ENCODE assay signal across 8 cellular contexts in the genomic region with DNA sequence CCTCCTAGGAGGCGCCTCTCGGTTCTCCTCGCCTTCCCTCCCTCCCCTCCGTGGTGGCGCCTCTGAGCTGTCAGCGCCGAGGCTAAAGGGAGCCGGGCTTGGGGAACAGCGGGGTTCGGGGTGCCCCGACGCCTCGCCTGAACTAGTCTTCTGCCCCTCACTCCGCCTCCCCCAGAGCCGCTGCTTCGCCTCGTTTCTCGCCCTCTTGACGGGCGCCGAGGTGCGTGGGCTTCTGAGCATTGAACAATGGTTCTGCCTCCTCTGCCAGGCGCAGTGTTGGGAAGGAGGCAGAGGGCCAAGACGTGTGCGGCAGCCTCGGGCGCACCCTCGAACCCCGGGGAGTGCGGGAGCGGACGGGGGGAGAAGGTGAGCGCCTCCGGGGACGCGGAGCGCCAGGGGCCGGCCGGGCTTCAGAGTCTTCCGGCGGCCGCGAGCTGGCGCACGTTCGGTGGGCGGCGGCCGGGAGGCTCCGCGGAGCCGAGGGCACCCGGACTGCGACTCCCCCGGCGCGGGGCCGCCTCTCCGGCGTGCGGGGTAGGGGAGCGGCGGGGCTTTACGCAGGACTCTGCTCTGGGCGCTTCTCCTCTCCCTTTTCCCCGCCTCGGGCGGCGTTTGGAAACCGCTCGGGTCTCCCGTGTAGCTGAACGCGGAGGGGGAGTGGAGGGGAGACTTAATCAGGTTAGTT. TPM values are rescaled to one million over a fixed set of nuclear protein-coding genes. Genes with fewer than 3 reads are reported as not detected.
DNase-seq lines count a peak whose midpoint lies in the region; ATAC-seq, FAIRE-seq and TF ChIP-seq lines count a peak whose summit lies in the region.

No MANE protein-coding gene starts in this region.

- TF ChIP-seq CTCF in A673 (conservative IDR thresholded peaks at IDR 0.05; ENCODE audit: low read depth, low read length) (no peak), RWPE1 (conservative IDR thresholded peaks at IDR 0.05; ENCODE audit: low read depth) (0 out of 2 replicates have a peak, but pooled peaks have one; percentile 6), cardiac fibroblast (IDR thresholded peaks at IDR 0.05; ENCODE audit: low read depth, low read length) (no peak)

- H3K4me1 ChIP-seq in A673 (ENCODE audit: insufficient read depth, low read length, poor library complexity, severe bottlenecking): no peaks in the 10 kb centered on the region

- no peak for TF ChIP-seq POLR2A in GM12892 (IDR thresholded peaks at IDR 0.05; ENCODE audit: low read depth, low read length)

- peak; percentile 35 for DNase-seq in A673 (ENCODE audit: low spot score)
- peak; percentile 25 for DNase-seq in GM12892 (ENCODE audit: insufficient read length)
- DNase-seq in RWPE1 (ENCODE audit: low spot score): no peak
- DNase-seq in cardiac fibroblast (ENCODE audit: low read depth in 2 of 2): peak; percentile 22 to 24
- peak; percentile 26 to 39 for DNase-seq in left colon
- DNase-seq in stimulated activated CD4-positive, alpha-beta T cell treated with anti-CD3 and anti-CD28 coated beads, Interleukin-4, amount 100 ng/mL, for 1 hour: peak; percentile 11
- DNase-seq in HUDEP-2 (lab: John Stamatoyannopoulos, UW; ENCODE audit: unreplicated experiment in 76 of 76): no peak

- H3K36me3 ChIP-seq in A673 (ENCODE audit: insufficient read depth, low read length, poor library complexity, severe bottlenecking): no peaks in the 10 kb centered on the region

- H3K4me3 ChIP-seq in A673 (ENCODE audit: low read depth, low read length, poor library complexity, severe bottlenecking): peak overlapping the region; percentile 64
- peak overlapping the region; percentile 72 to 75 for H3K4me3 ChIP-seq in cardiac fibroblast (replicated peaks in 1 of 2; ENCODE audit: low read depth in 2 of 2, low read length in 2 of 2)

- intact Hi-C loops in A673 (cut with micrococcal nuclease; ENCODE audit: unreplicated experiment) (no loop called here), left colon (cut with DNase I, micrococcal nuclease) (no loop called here)

- H3K27me3 ChIP-seq in A673 (replicated peaks; ENCODE audit: insufficient read depth, low read depth, low read length, poor library complexity): peaks cover 42% of the 10 kb centered on the region

- BruUV-seq in A673 (replicated peaks; lab: Mats Ljungman, UMichigan): no TSS peak

- no peak overlapping the region for H3K27ac ChIP-seq in A673 (ENCODE audit: low read depth, low read length, poor library complexity, severe bottlenecking)
- H3K27ac ChIP-seq in RWPE1: no peak overlapping the region; the same call in 1 of the 2 replicates

- ATAC-seq in HG02981 (IDR thresholded peaks at IDR 0.05; ENCODE audit: unreplicated experiment) (peak; percentile 38), left colon (peak; percentile 55)

- CTCF ChIA-PET in A673 (lab: Charles Lee) (no interaction called here), RWPE1 (lab: Yijun Ruan, JAX) (no interaction called here)

- POLR2A ChIA-PET in A673 (lab: Charles Lee; ENCODE audit: low non-redundant PET) (interaction anchor here (0.7 kb wide), 1 partner anchor 19 kb away, joined by 4 read pairs; no protein-coding TSS in a partner anchor), RWPE1 (lab: Yijun Ruan, JAX; ENCODE audit: low non-redundant PET) (no interaction called here)

- no peaks in the 10 kb centered on the region for H3K9me3 ChIP-seq in A673 (ENCODE audit: low read depth, low read length, poor library complexity, severe bottlenecking)

- no peak for FAIRE-seq in GM12892 (lab: Jason Lieb, UNC)

RNA-seq across cellular contexts. Expression of a gene that starts 0.9 kb away (rescaled TPM):
- 4.5 and 4.8 TPM in 2 replicates for total RNA-seq in A673 (2021)
- polyA plus RNA-seq in GM12892 (2012; ENCODE audit: missing spikeins): 2.4 TPM
- total RNA-seq in left colon: 10 to 100 TPM in 1 of 2 donors, 1 to 10 TPM in 1; 9.6 to 22.6 TPM

Comparison
In these comparisons a context has a peak if more than half of its experiments do, and no peak if none do; other contexts are left out.
1. DNase-seq: peak in A673 (single experiment), GM12892 (single experiment), cardiac fibroblast (2 of 2), left colon (2 of 2) and stimulated activated CD4-positive, alpha-beta T cell treated with anti-CD3 and anti-CD28 coated beads, Interleukin-4, amount 100 ng/mL, for 1 hour (single experiment); none in RWPE1 (single experiment) and HUDEP-2 (0 of 76).